In the genomic region with DNA sequence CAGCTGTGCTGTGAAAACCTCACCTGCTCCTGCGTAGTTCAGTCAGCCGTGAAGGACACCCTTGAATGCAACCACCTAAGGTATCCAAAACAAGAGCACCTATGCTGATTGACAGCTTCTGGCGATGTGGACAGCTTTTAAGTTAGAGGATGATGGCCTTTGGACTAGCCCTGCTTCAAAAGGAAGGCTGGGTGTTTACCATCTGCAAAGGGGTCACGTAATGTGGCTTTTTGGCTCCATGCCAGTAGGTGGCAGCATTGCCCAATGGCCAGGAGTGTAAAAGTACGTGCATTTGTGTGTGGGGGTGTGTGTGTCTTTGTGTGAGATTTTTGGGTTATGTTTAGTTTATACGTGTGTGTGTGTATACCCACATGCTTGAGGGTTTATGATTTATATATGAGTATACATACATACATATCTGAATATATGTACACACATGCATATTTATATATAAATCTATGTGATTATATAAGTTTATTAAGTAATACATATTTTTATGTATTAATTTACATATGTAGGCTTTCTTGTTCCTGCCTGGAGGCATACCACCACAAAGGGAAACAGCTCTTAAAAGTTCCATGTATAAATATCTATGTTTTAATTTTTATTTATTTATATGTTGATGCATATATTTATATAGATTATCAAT, we compare ENCODE assay signal across 8 cellular contexts.
DNase-seq lines count a peak whose midpoint lies in the region; ATAC-seq, FAIRE-seq and TF ChIP-seq lines count a peak whose summit lies in the region.

No MANE protein-coding gene starts in this region.

- H3K36me3 Mint-ChIP-seq in activated naive CD4-positive, alpha-beta T cell treated with anti-CD3 and anti-CD28 coated beads, Interleukin-2, amount 10 ng/mL, durations not matched to agents 7 days and 5 days = no peaks in the 10 kb centered on the region
- no peaks in the 10 kb centered on the region for H3K36me3 Mint-ChIP-seq in memory B cell

- no peaks in the 10 kb centered on the region for H3K4me1 Mint-ChIP-seq in activated naive CD4-positive, alpha-beta T cell treated with anti-CD3 and anti-CD28 coated beads, Interleukin-2, amount 10 ng/mL, durations not matched to agents 7 days and 5 days
- H3K4me1 Mint-ChIP-seq in memory B cell = peaks cover 2% of the 10 kb centered on the region

- no peaks in the 10 kb centered on the region for H3K9me3 Mint-ChIP-seq in activated naive CD4-positive, alpha-beta T cell treated with anti-CD3 and anti-CD28 coated beads, Interleukin-2, amount 10 ng/mL, durations not matched to agents 7 days and 5 days
- no peaks in the 10 kb centered on the region for H3K9me3 Mint-ChIP-seq in memory B cell

- H3K79me2 ChIP-seq in OCI-LY1 (ENCODE audit: insufficient read depth, low read length) = no peaks in the 10 kb centered on the region

- H3K4me1 ChIP-seq in OCI-LY1 (ENCODE audit: insufficient read depth, low read length, severe bottlenecking) (no peaks in the 10 kb centered on the region), prostate gland (replicated peaks) (no peaks in the 10 kb centered on the region)

- intact Hi-C loops in prostate gland (cut with DNase I) = no loop called here

- H3K9me2 ChIP-seq in OCI-LY1 (ENCODE audit: low read depth, low read length) = no peaks in the 10 kb centered on the region

- no peak overlapping the region for H2AFZ ChIP-seq in OCI-LY1 (ENCODE audit: low read length)

- no peak overlapping the region for H3K4me2 ChIP-seq in OCI-LY1 (ENCODE audit: low read length)

- H3K27ac ChIP-seq in OCI-LY1 (ENCODE audit: low read depth, low read length, poor library complexity, severe bottlenecking) (no peak overlapping the region), prostate gland (no peak overlapping the region)

- CTCF ChIA-PET in activated naive CD4-positive, alpha-beta T cell treated with anti-CD3 and anti-CD28 coated beads, Interleukin-2, amount 10 ng/mL, durations not matched to agents 7 days and 5 days (lab: Charles Lee) = interaction anchor here (1.9 kb wide), 1 partner anchor 9 kb away, joined by 8 read pairs; no protein-coding TSS in a partner anchor

- no peaks in the 10 kb centered on the region for H3F3A ChIP-seq in OCI-LY1 (ENCODE audit: insufficient read depth, low read length)

- no peak overlapping the region for H3K9ac ChIP-seq in OCI-LY1 (ENCODE audit: low read length)

- H3K9me3 ChIP-seq in OCI-LY1 (ENCODE audit: low read length) (no peaks in the 10 kb centered on the region), prostate gland (no peaks in the 10 kb centered on the region)

- H3K27me3 ChIP-seq in OCI-LY1 (ENCODE audit: insufficient read depth, low read length) = no peaks in the 10 kb centered on the region
- H3K27me3 ChIP-seq in prostate gland (replicated peaks; ENCODE audit: insufficient read depth) = no peaks in the 10 kb centered on the region

- peak; percentile 57 for FAIRE-seq in A204.1 (lab: Jason Lieb, UNC)

- H3K4me3 Mint-ChIP-seq in activated naive CD4-positive, alpha-beta T cell treated with anti-CD3 and anti-CD28 coated beads, Interleukin-2, amount 10 ng/mL, durations not matched to agents 7 days and 5 days = no peak overlapping the region
- H3K4me3 Mint-ChIP-seq in memory B cell = no peak overlapping the region

- DNase-seq in activated naive CD4-positive, alpha-beta T cell treated with anti-CD3 and anti-CD28 coated beads, Interleukin-2, amount 10 ng/mL, durations not matched to agents 7 days and 5 days = peak; percentile 61
- DNase-seq in memory B cell (ENCODE audit: low spot score in 2 of 2) = peak; percentile 29 to 44
- no peak for DNase-seq in prostate gland (ENCODE audit: low spot score)

- peak; percentile 81 for ATAC-seq in GM18498 (IDR thresholded peaks at IDR 0.05; ENCODE audit: unreplicated experiment)
- ATAC-seq in HG03066 (IDR thresholded peaks at IDR 0.05; ENCODE audit: low read depth, unreplicated experiment) = peak; percentile 75
- ATAC-seq in memory B cell (ENCODE audit: low read depth) = no peak
- no peak for ATAC-seq in HG02840 (IDR thresholded peaks at IDR 0.05; ENCODE audit: low FRiP score, unreplicated experiment)

- TF ChIP-seq CTCF in OCI-LY1 (IDR thresholded peaks at IDR 0.05; ENCODE audit: low read length) = peak; percentile 86
- no peak for TF ChIP-seq CTCF in prostate gland (IDR thresholded peaks at IDR 0.05)

- no peaks in the 10 kb centered on the region for H4K20me1 ChIP-seq in OCI-LY1 (ENCODE audit: insufficient read depth, low read length)

- H3K4me3 ChIP-seq in OCI-LY1 (ENCODE audit: low read depth, low read length, poor library complexity, severe bottlenecking) = no peak overlapping the region
- H3K4me3 ChIP-seq in prostate gland = no peak overlapping the region

- H3K27me3 Mint-ChIP-seq in activated naive CD4-positive, alpha-beta T cell treated with anti-CD3 and anti-CD28 coated beads, Interleukin-2, amount 10 ng/mL, durations not matched to agents 7 days and 5 days = no peaks in the 10 kb centered on the region
- no peaks in the 10 kb centered on the region for H3K27me3 Mint-ChIP-seq in memory B cell

- no peak overlapping the region for H3K27ac Mint-ChIP-seq in activated naive CD4-positive, alpha-beta T cell treated with anti-CD3 and anti-CD28 coated beads, Interleukin-2, amount 10 ng/mL, durations not matched to agents 7 days and 5 days
- no peak overlapping the region for H3K27ac Mint-ChIP-seq in memory B cell

- no peak for TF ChIP-seq POLR2A in prostate gland (IDR thresholded peaks at IDR 0.05)

- H3K36me3 ChIP-seq in OCI-LY1 (ENCODE audit: insufficient read depth, low read length) = no peaks in the 10 kb centered on the region
- H3K36me3 ChIP-seq in prostate gland = no peaks in the 10 kb centered on the region

- WGBS in prostate gland = 34% methylated on average over 6 of the region's 6 CpGs

Comparison
In these comparisons a context has a peak if more than half of its experiments do, and no peak if none do; other contexts are left out.
1. ATAC-seq: peak in GM18498 (single experiment) and HG03066 (single experiment); none in memory B cell (single experiment) and HG02840 (single experiment).